In the genomic region with DNA sequence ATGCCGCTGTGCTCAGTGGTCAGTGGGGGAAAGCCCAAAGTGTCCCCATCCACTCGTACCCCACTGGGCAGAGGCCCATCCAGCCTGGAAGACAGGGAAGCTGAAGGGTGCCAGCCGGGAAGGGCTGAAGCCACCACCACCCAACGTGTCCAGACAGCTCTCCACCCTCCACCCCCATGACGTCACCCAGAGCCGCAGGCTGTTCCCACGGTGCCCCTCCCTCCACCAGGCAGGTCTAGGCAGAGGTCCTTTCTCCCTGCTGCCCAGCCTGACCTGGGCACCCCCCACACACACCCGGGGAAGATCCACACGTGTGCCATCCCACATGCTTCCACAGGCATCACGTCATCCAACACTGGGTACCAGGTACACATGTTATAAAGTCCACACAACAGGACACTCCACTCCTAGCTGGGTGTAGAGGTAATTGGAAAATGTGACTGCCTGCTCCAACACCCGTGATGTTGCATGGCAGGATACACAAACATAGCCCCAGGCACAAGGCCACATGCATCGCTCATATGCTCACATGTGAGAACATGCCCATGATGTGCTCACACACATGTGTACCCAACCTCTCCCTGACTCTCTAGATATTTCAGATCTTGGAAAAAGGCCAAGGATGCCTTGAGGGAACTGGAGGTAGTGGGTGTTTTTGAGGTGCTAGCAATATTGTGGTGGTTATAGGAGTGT, we compare ENCODE assay signal across 1 cellular context.
TF ChIP-seq lines count a peak whose summit lies in the region.

No MANE protein-coding gene starts in this region.

TF ChIP-seq in H1, 55 proteins besides CTCF, POLR2A, EP300 and RAD21:
- TF ChIP-seq NRF1 (IDR thresholded peaks at IDR 0.05; ENCODE audit: low read depth, low read length) (no peak), BACH1 (IDR thresholded peaks at IDR 0.05; ENCODE audit: low read length) (no peak), CHD2 (IDR thresholded peaks at IDR 0.05; ENCODE audit: low read length) (no peak), EGR1 (IDR thresholded peaks at IDR 0.05; ENCODE audit: borderline replicate concordance, low read depth, low read length) (no peak)
